Comparison of ENCODE assay signal across 19 cellular contexts in genomic region chr17:14340968-14341412, GRCh38. TPM values are rescaled to one million over a fixed set of nuclear protein-coding genes. Genes with fewer than 3 reads are reported as not detected.
DNase-seq lines count a peak whose midpoint lies in the region; ATAC-seq and TF ChIP-seq lines count a peak whose summit lies in the region.
"Had no signal": no experiment of that assay in that cellular context is flagged by ENCODE, and none has a peak within 500 bp of the region (broad histone marks: within the 10 kb centered on the region; RNA-seq: fewer than 3 reads in every experiment).

No MANE protein-coding gene starts in this region.

- peaks cover 8% of the 10 kb centered on the region for H3K4me1 ChIP-seq in OCI-LY7 (ENCODE audit: insufficient read depth, low read length, poor library complexity, severe bottlenecking)
- no peaks in the 10 kb centered on the region for H3K4me1 ChIP-seq in gastroesophageal sphincter
- H3K4me1 ChIP-seq: esophagus squamous epithelium, sigmoid colon had no signal

- peaks cover 42% of the 10 kb centered on the region for H3K4me1 Mint-ChIP-seq in activated naive CD4-positive, alpha-beta T cell treated with anti-CD3 and anti-CD28 coated beads, Interleukin-2, amount 10 ng/mL, durations not matched to agents 7 days and 5 days
- H3K4me1 Mint-ChIP-seq in stimulated activated effector memory CD8-positive, alpha-beta T cell treated with anti-CD3 and anti-CD28 coated beads, Interleukin-12 subunit alpha, Interleukin-12 subunit beta, amount 100 ng/mL, for 72 hours: peaks cover 51% of the 10 kb centered on the region

- POLR2A ChIA-PET in OCI-LY7 (lab: Charles Lee): interaction anchor here (2.1 kb wide), 1 partner anchor 10 kb away, joined by 6 read pairs; no protein-coding TSS in a partner anchor

- no peak overlapping the region for H3K4me3 ChIP-seq in OCI-LY7 (ENCODE audit: low read depth, low read length, poor library complexity, severe bottlenecking)
- no peak overlapping the region for H3K4me3 ChIP-seq in coronary artery
- H3K4me3 ChIP-seq in gastroesophageal sphincter: no peak overlapping the region
- H3K4me3 ChIP-seq: dorsolateral prefrontal cortex, esophagus squamous epithelium, heart right ventricle, MG63, sigmoid colon, suprapubic skin had no signal

- TF ChIP-seq EP300 in gastroesophageal sphincter (IDR thresholded peaks at IDR 0.05): no peak

- H3K27ac ChIP-seq in OCI-LY7 (ENCODE audit: low read depth, low read length, poor library complexity, severe bottlenecking) (no peak overlapping the region), coronary artery (no peak overlapping the region), gastroesophageal sphincter (no peak overlapping the region)
- H3K27ac ChIP-seq: brain microvascular endothelial cell, dorsolateral prefrontal cortex, esophagus squamous epithelium, heart right ventricle, sigmoid colon, suprapubic skin had no signal

- intact Hi-C loops in OCI-LY7 (cut with micrococcal nuclease; ENCODE audit: unreplicated experiment): no loop called here

- BruUV-seq in OCI-LY7 (replicated peaks; lab: Mats Ljungman, UMichigan): no TSS peak

- H3K27ac Mint-ChIP-seq in activated naive CD4-positive, alpha-beta T cell treated with anti-CD3 and anti-CD28 coated beads, Interleukin-2, amount 10 ng/mL, durations not matched to agents 7 days and 5 days: peak overlapping the region; percentile 51
- peak overlapping the region; percentile 60 for H3K27ac Mint-ChIP-seq in stimulated activated effector memory CD8-positive, alpha-beta T cell treated with anti-CD3 and anti-CD28 coated beads, Interleukin-12 subunit alpha, Interleukin-12 subunit beta, amount 100 ng/mL, for 72 hours

- ATAC-seq in stimulated activated effector memory CD8-positive, alpha-beta T cell treated with anti-CD3 and anti-CD28 coated beads, Interleukin-12 subunit alpha, Interleukin-12 subunit beta, amount 100 ng/mL, for 72 hours: no peak
- ATAC-seq in gastroesophageal sphincter: no peak
- no peak for ATAC-seq in stimulated activated naive CD8-positive, alpha-beta T cell treated with anti-CD3 and anti-CD28 coated beads, Interleukin-15, Interleukin-2, amounts not matched to agents 100 U/mL and 50 U/mL, for 24 hours
- ATAC-seq: heart right ventricle had no signal

- H4K20me1 ChIP-seq in OCI-LY7 (ENCODE audit: insufficient read depth, low read length): no peaks in the 10 kb centered on the region

- CTCF ChIA-PET in activated naive CD4-positive, alpha-beta T cell treated with anti-CD3 and anti-CD28 coated beads, Interleukin-2, amount 10 ng/mL, durations not matched to agents 7 days and 5 days (lab: Charles Lee): no interaction called here
- CTCF ChIA-PET in OCI-LY7 (lab: Charles Lee; ENCODE audit: unreplicated experiment): no interaction called here

- WGBS in gastroesophageal sphincter (ENCODE audit: low coverage in 1 of 2), 2 donors: 20 to 37% methylated on average over 1 to 4 of the region's 5 CpGs

- H3K4me2 ChIP-seq in OCI-LY7 (ENCODE audit: low read length): no peak overlapping the region

- TF ChIP-seq CTCF in OCI-LY7 (conservative IDR thresholded peaks at IDR 0.05; ENCODE audit: low read length): no peak
- TF ChIP-seq CTCF in coronary artery (IDR thresholded peaks at IDR 0.05): no peak
- TF ChIP-seq CTCF in gastroesophageal sphincter (IDR thresholded peaks at IDR 0.05): no peak

- no peak for DNase-seq in activated naive CD4-positive, alpha-beta T cell treated with anti-CD3 and anti-CD28 coated beads, Interleukin-2, amount 10 ng/mL, durations not matched to agents 7 days and 5 days
- no peak for DNase-seq in activated naive CD4-positive, alpha-beta T cell (lab: John Stamatoyannopoulos, UW)
- no peak for DNase-seq in OCI-LY7 (ENCODE audit: low spot score)
- peak; percentile 46 for DNase-seq in coronary artery (ENCODE audit: low spot score)
- no peak for DNase-seq in stimulated activated effector memory CD8-positive, alpha-beta T cell treated with anti-CD3 and anti-CD28 coated beads, Interleukin-12 subunit alpha, Interleukin-12 subunit beta, amount 100 ng/mL, for 72 hours (ENCODE audit: low spot score in 2 of 2)
- DNase-seq in GF-D8 (lab: John Stamatoyannopoulos, UW): no peak
- no peak for DNase-seq in stimulated activated naive CD8-positive, alpha-beta T cell treated with anti-CD3 and anti-CD28 coated beads, Interleukin-15, Interleukin-2, amounts not matched to agents 100 U/mL and 50 U/mL, for 24 hours
- DNase-seq: activated CD4-positive, alpha-beta T cell treated with anti-CD3 and anti-CD28 coated beads for 48 hours; brain microvascular endothelial cell; dorsolateral prefrontal cortex; esophagus squamous epithelium; heart right ventricle; kidney; NCI-H1694; sigmoid colon; T-helper 9 cell had no signal

- no peaks in the 10 kb centered on the region for H3K27me3 Mint-ChIP-seq in activated naive CD4-positive, alpha-beta T cell treated with anti-CD3 and anti-CD28 coated beads, Interleukin-2, amount 10 ng/mL, durations not matched to agents 7 days and 5 days

- H3K36me3 Mint-ChIP-seq in activated naive CD4-positive, alpha-beta T cell treated with anti-CD3 and anti-CD28 coated beads, Interleukin-2, amount 10 ng/mL, durations not matched to agents 7 days and 5 days: peaks cover 22% of the 10 kb centered on the region
- peaks cover 14% of the 10 kb centered on the region for H3K36me3 Mint-ChIP-seq in stimulated activated effector memory CD8-positive, alpha-beta T cell treated with anti-CD3 and anti-CD28 coated beads, Interleukin-12 subunit alpha, Interleukin-12 subunit beta, amount 100 ng/mL, for 72 hours

- H3K9me3 ChIP-seq in OCI-LY7 (ENCODE audit: low read length) (no peaks in the 10 kb centered on the region), gastroesophageal sphincter (no peaks in the 10 kb centered on the region)
- H3K9me3 ChIP-seq: esophagus squamous epithelium, heart right ventricle, MG63, sigmoid colon, suprapubic skin had no signal

- H3K27me3 ChIP-seq in gastroesophageal sphincter: peaks cover 3% of the 10 kb centered on the region
- H3K27me3 ChIP-seq: brain microvascular endothelial cell, MG63, suprapubic skin had no signal

- no peaks in the 10 kb centered on the region for H3K79me2 ChIP-seq in OCI-LY7 (ENCODE audit: insufficient read depth, low read depth, low read length)

- H3K4me3 Mint-ChIP-seq in activated naive CD4-positive, alpha-beta T cell treated with anti-CD3 and anti-CD28 coated beads, Interleukin-2, amount 10 ng/mL, durations not matched to agents 7 days and 5 days: no peak overlapping the region
- H3K4me3 Mint-ChIP-seq in stimulated activated effector memory CD8-positive, alpha-beta T cell treated with anti-CD3 and anti-CD28 coated beads, Interleukin-12 subunit alpha, Interleukin-12 subunit beta, amount 100 ng/mL, for 72 hours: no peak overlapping the region

- no peaks in the 10 kb centered on the region for H3K9me2 ChIP-seq in OCI-LY7 (ENCODE audit: insufficient read depth, low read length)

- no peak for TF ChIP-seq POLR2A in gastroesophageal sphincter (IDR thresholded peaks at IDR 0.05)

- H3K9me3 Mint-ChIP-seq in activated naive CD4-positive, alpha-beta T cell treated with anti-CD3 and anti-CD28 coated beads, Interleukin-2, amount 10 ng/mL, durations not matched to agents 7 days and 5 days: no peaks in the 10 kb centered on the region
- no peaks in the 10 kb centered on the region for H3K9me3 Mint-ChIP-seq in stimulated activated effector memory CD8-positive, alpha-beta T cell treated with anti-CD3 and anti-CD28 coated beads, Interleukin-12 subunit alpha, Interleukin-12 subunit beta, amount 100 ng/mL, for 72 hours

- no peaks in the 10 kb centered on the region for H3K36me3 ChIP-seq in OCI-LY7 (ENCODE audit: insufficient read depth, low read length)
- no peaks in the 10 kb centered on the region for H3K36me3 ChIP-seq in gastroesophageal sphincter
- H3K36me3 ChIP-seq: brain microvascular endothelial cell, MG63, sigmoid colon, suprapubic skin had no signal

- H2AFZ ChIP-seq in OCI-LY7 (ENCODE audit: low read length): 0 out of 2 replicates have a peak overlapping the region, but pooled peaks have one; percentile 3

RNA-seq across cellular contexts. Expression of gene HS3ST3B1, which starts 40.1 kb away (rescaled TPM):
- 0.03 TPM in 1 of 2 replicates, not detected in the other for total RNA-seq in OCI-LY7 (2014; rRNA removed; shearing (Covaris generic))
- total RNA-seq in OCI-LY7 (2022) (1.6 and 2.0 TPM in 2 replicates), gastroesophageal sphincter (1 to 10 TPM; 2.6 to 4.2 (median 3.1) TPM)
